1 cellular context compared by ENCODE assay signal in the genomic region with DNA sequence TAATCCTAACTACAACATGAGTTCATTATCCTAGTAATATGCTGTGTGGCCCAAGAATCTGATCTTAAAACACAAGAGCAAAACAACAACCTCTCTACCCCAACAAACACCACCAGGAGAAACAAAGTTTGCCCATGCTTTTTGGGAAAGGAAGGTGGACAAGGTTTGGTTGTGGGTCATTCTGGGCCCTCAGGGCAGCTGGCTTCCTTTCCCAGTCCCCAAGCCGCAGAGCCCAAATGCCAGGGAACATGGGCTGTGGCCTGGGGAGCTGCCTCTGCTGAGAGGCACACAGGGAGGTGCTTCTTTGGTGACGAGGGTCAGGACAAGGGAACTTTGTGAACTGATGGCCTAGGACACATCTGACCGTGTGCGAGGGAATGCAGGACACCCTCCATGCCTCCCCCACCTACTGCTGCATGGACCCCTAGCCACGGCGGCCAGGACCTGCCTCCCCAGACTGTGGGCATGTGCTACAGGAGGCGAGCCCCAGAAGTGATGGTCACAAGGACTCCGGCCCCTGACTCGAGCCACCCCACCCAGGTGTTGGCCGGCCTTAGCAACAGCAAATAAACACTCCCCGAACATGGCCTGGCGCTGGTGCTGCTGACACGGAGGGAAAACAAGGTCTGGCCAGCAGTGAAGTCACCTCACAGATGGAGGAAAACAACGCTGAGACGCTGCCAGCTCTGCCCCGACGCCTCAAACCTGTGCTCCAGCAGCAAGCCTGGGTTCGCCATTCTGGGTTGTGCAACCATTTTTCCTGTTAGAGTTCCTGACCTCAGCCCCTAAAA.
TF ChIP-seq lines count a peak whose summit lies in the region.

No MANE protein-coding gene starts in this region.

TF ChIP-seq in IMR-90, 13 proteins besides CTCF, POLR2A, EP300 and RAD21 (continued from another document):
- TF ChIP-seq, protein P1, sequence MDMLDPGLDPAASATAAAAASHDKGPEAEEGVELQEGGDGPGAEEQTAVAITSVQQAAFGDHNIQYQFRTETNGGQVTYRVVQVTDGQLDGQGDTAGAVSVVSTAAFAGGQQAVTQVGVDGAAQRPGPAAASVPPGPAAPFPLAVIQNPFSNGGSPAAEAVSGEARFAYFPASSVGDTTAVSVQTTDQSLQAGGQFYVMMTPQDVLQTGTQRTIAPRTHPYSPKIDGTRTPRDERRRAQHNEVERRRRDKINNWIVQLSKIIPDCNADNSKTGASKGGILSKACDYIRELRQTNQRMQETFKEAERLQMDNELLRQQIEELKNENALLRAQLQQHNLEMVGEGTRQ (IDR thresholded peaks at IDR 0.05; ENCODE audit: low read depth, low read length), result no peak
- TF ChIP-seq, protein P2, sequence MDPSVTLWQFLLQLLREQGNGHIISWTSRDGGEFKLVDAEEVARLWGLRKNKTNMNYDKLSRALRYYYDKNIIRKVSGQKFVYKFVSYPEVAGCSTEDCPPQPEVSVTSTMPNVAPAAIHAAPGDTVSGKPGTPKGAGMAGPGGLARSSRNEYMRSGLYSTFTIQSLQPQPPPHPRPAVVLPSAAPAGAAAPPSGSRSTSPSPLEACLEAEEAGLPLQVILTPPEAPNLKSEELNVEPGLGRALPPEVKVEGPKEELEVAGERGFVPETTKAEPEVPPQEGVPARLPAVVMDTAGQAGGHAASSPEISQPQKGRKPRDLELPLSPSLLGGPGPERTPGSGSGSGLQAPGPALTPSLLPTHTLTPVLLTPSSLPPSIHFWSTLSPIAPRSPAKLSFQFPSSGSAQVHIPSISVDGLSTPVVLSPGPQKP (IDR thresholded peaks at IDR 0.05; ENCODE audit: borderline replicate concordance, low read depth, low read length), result no peak
TF ChIP-seq in IMR-90: peak in this region for 0.
